8 cellular contexts compared by ENCODE assay signal in genomic region chr10:11684341-11684716, GRCh38. TPM values are rescaled to one million over a fixed set of nuclear protein-coding genes. Genes with fewer than 3 reads are reported as not detected.
DNase-seq lines count a peak whose midpoint lies in the region; ATAC-seq and TF ChIP-seq lines count a peak whose summit lies in the region.
"Not testable (repeated sequence)": the region's sequence is repeated elsewhere in the genome, so short reads cannot be mapped to it uniquely, and the experiment has no call there.

No MANE protein-coding gene starts in this region.

- H3K27ac Mint-ChIP-seq in CD4-positive, alpha-beta memory T cell = peak overlapping the region; percentile 94 to 100 (median 98)
- H3K27ac Mint-ChIP-seq in stimulated activated naive CD8-positive, alpha-beta T cell treated with anti-CD3 and anti-CD28 coated beads, Interleukin-15, amount 100 ng/mL, for 72 hours = peak overlapping the region; percentile 95 to 97

- peak overlapping the region; percentile 85 for H2AFZ ChIP-seq in mammary epithelial cell (ENCODE audit: low read depth, low read length)

- BruUV-seq in mammary epithelial cell (replicated peaks; lab: Mats Ljungman, UMichigan) = not testable (repeated sequence)

- H3K4me1 ChIP-seq in CD4-positive, alpha-beta memory T cell (ENCODE audit: insufficient read depth, low read length) = peaks cover 37% of the 10 kb centered on the region
- peaks cover 31% of the 10 kb centered on the region for H3K4me1 ChIP-seq in mammary epithelial cell (ENCODE audit: insufficient read depth, low read length)

- H3K9me3 Mint-ChIP-seq in CD4-positive, alpha-beta memory T cell; stimulated activated naive CD8-positive, alpha-beta T cell treated with anti-CD3 and anti-CD28 coated beads, Interleukin-15, amount 100 ng/mL, for 72 hours: not testable (repeated sequence)

- peak overlapping the region; percentile 82 for H3K4me2 ChIP-seq in mammary epithelial cell (ENCODE audit: insufficient read depth, low read depth, low read length)

- H3K27me3 Mint-ChIP-seq in CD4-positive, alpha-beta memory T cell = not testable (repeated sequence)
- H3K27me3 Mint-ChIP-seq in stimulated activated naive CD8-positive, alpha-beta T cell treated with anti-CD3 and anti-CD28 coated beads, Interleukin-15, amount 100 ng/mL, for 72 hours = peaks cover 17% of the 10 kb centered on the region

- peak overlapping the region; percentile 71 for H3K27ac ChIP-seq in CD4-positive, alpha-beta memory T cell (ENCODE audit: low read depth, low read length)
- H3K27ac ChIP-seq in VCaP = peak overlapping the region; percentile 70
- H3K27ac ChIP-seq in mammary epithelial cell (ENCODE audit: insufficient read depth, low read depth, low read length) = peak overlapping the region; percentile 72

- H3K4me3 ChIP-seq in CD4-positive, alpha-beta memory T cell (ENCODE audit: low read length in 2 of 2) = peak overlapping the region; percentile 7 to 24
- H3K4me3 ChIP-seq in mammary epithelial cell (replicated peaks in 1 of 3; ENCODE audit: insufficient read depth in 1 of 3, low read depth in 2 of 3, low read length in 3 of 3) = peak overlapping the region in 1 of 3 experiments; percentile 44

- CTCF ChIA-PET in CD4-positive, alpha-beta memory T cell (lab: Charles Lee; ENCODE audit: partially characterized antibody) = interaction anchor here (1.2 to 1.3 kb wide), 2 partner anchors 11 to 73 kb away, joined by 3 read pairs; no protein-coding TSS in a partner anchor
- CTCF ChIA-PET in mammary epithelial cell (lab: Charles Lee; ENCODE audit: low non-redundant PET) = interaction anchor here (0.6 kb wide), 1 partner anchor 42 kb away, joined by 4 read pairs; no protein-coding TSS in a partner anchor

- not testable (repeated sequence) for H3K9ac ChIP-seq in mammary epithelial cell (ENCODE audit: insufficient read depth, low read length)

- not testable (repeated sequence) for TF ChIP-seq CTCF in VCaP (conservative IDR thresholded peaks at IDR 0.05); mammary epithelial cell (conservative IDR thresholded peaks at IDR 0.05 in 1 of 2, IDR thresholded peaks at IDR 0.05 in 1 of 2; ENCODE audit: extremely low read depth in 1 of 2, insufficient read depth in 1 of 2, low read depth in 1 of 2, low read length in 2 of 2)

- dilution Hi-C loops in mammary epithelial cell (cut with HindIII; ENCODE audit: low sequenced_read_pairs) = not testable (repeated sequence)

- H3K9me3 ChIP-seq in CD4-positive, alpha-beta memory T cell (ENCODE audit: control insufficient read depth in 1 of 2, low read length in 2 of 2); mammary epithelial cell (replicated peaks; ENCODE audit: insufficient read depth, low read length): not testable (repeated sequence)

- H3K4me1 Mint-ChIP-seq in CD4-positive, alpha-beta memory T cell = peaks cover 26 to 46% (median 39%) of the 10 kb centered on the region in 4 donors
- H3K4me1 Mint-ChIP-seq in stimulated activated naive CD8-positive, alpha-beta T cell treated with anti-CD3 and anti-CD28 coated beads, Interleukin-15, amount 100 ng/mL, for 72 hours = peaks cover 68% of the 10 kb centered on the region

- POLR2A ChIA-PET in CD4-positive, alpha-beta memory T cell (lab: Charles Lee; ENCODE audit: partially characterized antibody) = interaction anchor here (1.0 to 3.6 kb wide), 3 partner anchors 49 to 80 kb away, joined by 3 to 16 read pairs (median 4); partner anchors contain the start of gene USP6NL

- H3K36me3 Mint-ChIP-seq in CD4-positive, alpha-beta memory T cell = not testable (repeated sequence)

- not testable (repeated sequence) for H3K27me3 ChIP-seq in CD4-positive, alpha-beta memory T cell (ENCODE audit: insufficient read depth, low read length); mammary epithelial cell (ENCODE audit: insufficient read depth, low read length)

- intact Hi-C loops in CD4-positive, alpha-beta memory T cell (cut with micrococcal nuclease) = loop anchor here (2.0 to 10.0 kb wide), 4 partner anchors 26 to 80 kb away; partner anchors contain the start of gene ECHDC3
- intact Hi-C loops in mammary epithelial cell (cut with micrococcal nuclease) = loop anchor here (2.0 kb wide), 1 partner anchor 74 kb away; the partner anchor contains the start of gene USP6NL

- H3K36me3 ChIP-seq in CD4-positive, alpha-beta memory T cell (ENCODE audit: insufficient read depth, low read length); mammary epithelial cell (ENCODE audit: insufficient read depth, low read length): not testable (repeated sequence)

- WGBS in mammary epithelial cell (ENCODE audit: low coverage, missing lambda C conversion rate) = 84% methylated on average over 4 of the region's 4 CpGs

- peak overlapping the region; percentile 85 to 93 (median 90) for H3K4me3 Mint-ChIP-seq in CD4-positive, alpha-beta memory T cell
- H3K4me3 Mint-ChIP-seq in stimulated activated naive CD8-positive, alpha-beta T cell treated with anti-CD3 and anti-CD28 coated beads, Interleukin-15, amount 100 ng/mL, for 72 hours = peak overlapping the region; percentile 91 to 94

- not testable (repeated sequence) for H3K79me2 ChIP-seq in mammary epithelial cell (ENCODE audit: insufficient read depth, low read length)

- in situ Hi-C loops in mammary epithelial cell (cut with MboI; ENCODE audit: low sequenced_read_pairs in 2 of 2) = not testable (repeated sequence)

- not testable (repeated sequence) for DNase-seq in CD4-positive, alpha-beta memory T cell; mammary epithelial cell; stimulated activated naive CD8-positive, alpha-beta T cell treated with anti-CD3 and anti-CD28 coated beads, Interleukin-15, amount 100 ng/mL, for 72 hours
- DNase-seq in medulla oblongata (ENCODE audit: extremely low spot score) = peak; percentile 33

- H4K20me1 ChIP-seq in mammary epithelial cell (ENCODE audit: insufficient read depth, low read length) = not testable (repeated sequence)

- ATAC-seq in GM19324 (IDR thresholded peaks at IDR 0.05; ENCODE audit: low FRiP score, unreplicated experiment) (peak; percentile 18), HG02678 (IDR thresholded peaks at IDR 0.05; ENCODE audit: unreplicated experiment) (peak; percentile 8), HG03571 (IDR thresholded peaks at IDR 0.05; ENCODE audit: unreplicated experiment) (peak; percentile 7)
- ATAC-seq in stimulated activated naive CD8-positive, alpha-beta T cell treated with anti-CD3 and anti-CD28 coated beads, Interleukin-15, amount 100 ng/mL, for 72 hours = peak; percentile 0

RNA-seq across cellular contexts. Expression of gene ECHDC3, which starts 57.9 kb away (rescaled TPM):
- under 1 TPM; 0.47 to 0.49 TPM for total RNA-seq in CD4-positive, alpha-beta memory T cell
- under 1 TPM in 1 of 2 donors, not detected in 1; 0.14 TPM for polyA plus RNA-seq in CD4-positive, alpha-beta memory T cell
- 10 to 100 TPM in 1 of 2 donors, 1 to 10 TPM in 1; 6.9 to 30.8 TPM for total RNA-seq in mammary epithelial cell
- polyA plus RNA-seq in mammary epithelial cell = 9.6 TPM
- polyA minus RNA-seq in mammary epithelial cell = not detected

Comparison
In these comparisons a context has a peak if more than half of its experiments do, and no peak if none do; other contexts are left out.
1. RNA of gene ECHDC3, which starts 57.9 kb away (total RNA-seq): 6.9 to 30.8 TPM in mammary epithelial cell; 0.47 to 0.49 TPM in CD4-positive, alpha-beta memory T cell; every median in the first group is over 4 times any median in the second.
2. Peak in every context shown above with its lines, with median percentiles within 50 percentile points of each other: H3K27ac ChIP-seq and ATAC-seq.